ENCODE assay signal across 37 cellular contexts in genomic region chr20:40641809-40642208, GRCh38. TPM values are rescaled to one million over a fixed set of nuclear protein-coding genes. Genes with fewer than 3 reads are reported as not detected.
"Had no signal": no experiment of that assay in that cellular context is flagged by ENCODE, and none has a peak within 500 bp of the region (broad histone marks: within the 10 kb centered on the region; RNA-seq: fewer than 3 reads in every experiment).

No MANE protein-coding gene starts in this region.

- H3K27me3 Mint-ChIP-seq: activated CD4-positive, alpha-beta T cell treated with anti-CD3 and anti-CD28 coated beads, Interleukin-2, amount 10 ng/mL, durations not matched to agents 24 days and 14 days; activated naive CD4-positive, alpha-beta T cell treated with anti-CD3 and anti-CD28 coated beads, Interleukin-2, amount 10 ng/mL, durations not matched to agents 7 days and 5 days; activated naive CD4-positive, alpha-beta T cell treated with anti-CD3 and anti-CD28 coated beads, Interleukin-2, amount 50 U/mL, for 24 hours; brain had no signal

- H3K4me1 Mint-ChIP-seq: activated B cell treated with CpG ODN at 0.5 μM for 24 hours; activated CD4-positive, alpha-beta T cell treated with anti-CD3 and anti-CD28 coated beads, Interleukin-2, amount 10 ng/mL, durations not matched to agents 24 days and 14 days; activated naive CD4-positive, alpha-beta T cell treated with anti-CD3 and anti-CD28 coated beads, Interleukin-2, amount 10 ng/mL, durations not matched to agents 7 days and 5 days; activated naive CD4-positive, alpha-beta T cell treated with anti-CD3 and anti-CD28 coated beads, Interleukin-2, amount 50 U/mL, for 24 hours; activated naive CD8-positive, alpha-beta T cell treated with anti-CD3 and anti-CD28 coated beads, Interleukin-2, amount 10 ng/mL, durations not matched to agents 7 days and 5 days; activated naive CD8-positive, alpha-beta T cell treated with anti-CD3 and anti-CD28 coated beads, Interleukin-2, amount 50 U/mL, for 24 hours; central memory CD8-positive, alpha-beta T cell had no signal

- FAIRE-seq: TTC549 had no signal

- ATAC-seq: activated CD8-positive, alpha-beta T cell treated with anti-CD3 and anti-CD28 coated beads for 36 hours; activated naive CD8-positive, alpha-beta T cell treated with anti-CD3 and anti-CD28 coated beads, Interleukin-2, amount 50 U/mL, for 24 hours; activated T-cell treated with anti-CD3 and anti-CD28 coated beads, Interleukin-2, amount 50 U/mL, for 4 hours; activated T-cell treated with anti-CD3 and anti-CD28 coated beads, Interleukin-2, amount 50 U/mL, for 72 hours had no signal

- H3K4me3 ChIP-seq: ascending aorta, cardiac muscle cell had no signal

- H3K27ac Mint-ChIP-seq: activated B cell treated with CpG ODN at 0.5 μM for 24 hours; activated CD4-positive, alpha-beta memory T cell treated with anti-CD3 and anti-CD28 coated beads for 36 hours; activated CD4-positive, alpha-beta T cell treated with anti-CD3 and anti-CD28 coated beads, Interleukin-2, amount 10 ng/mL, durations not matched to agents 24 days and 14 days; activated CD8-positive, alpha-beta T cell treated with anti-CD3 and anti-CD28 coated beads for 36 hours; activated naive CD4-positive, alpha-beta T cell treated with anti-CD3 and anti-CD28 coated beads, Interleukin-2, amount 10 ng/mL, durations not matched to agents 7 days and 5 days; activated naive CD4-positive, alpha-beta T cell treated with anti-CD3 and anti-CD28 coated beads, Interleukin-2, amount 50 U/mL, for 24 hours; activated naive CD8-positive, alpha-beta T cell; activated naive CD8-positive, alpha-beta T cell treated with anti-CD3 and anti-CD28 coated beads, Interleukin-2, amount 10 ng/mL, durations not matched to agents 7 days and 5 days; activated naive CD8-positive, alpha-beta T cell treated with anti-CD3 and anti-CD28 coated beads, Interleukin-2, amount 50 U/mL, for 24 hours; activated T-cell treated with anti-CD3 and anti-CD28 coated beads, Interleukin-2, amount 50 U/mL, for 72 hours; activated T-helper 2 cell treated with anti-CD3 and anti-CD28 coated beads, Interferon-gamma antibody, Interleukin-2, Interleukin-4, amounts not matched to agents 10 μg/mL and 5 μg/mL and 100 μg/mL, durations not matched to agents 14 hours and 24 hours and 36 hours; brain; T-helper 1 cell treated with Interleukin-12 subunit alpha and Interleukin-12 subunit beta and Interleukin-4 antibody, amounts not matched to agents 30 μg/mL and 1 μg/mL, for 36 hours; T-helper 2 cell treated with Interferon-gamma antibody and Interleukin-4, amounts not matched to agents 5 μg/mL and 100 μg/mL, for 36 hours had no signal

- H3K36me3 ChIP-seq: ascending aorta, cardiac muscle cell had no signal

- H3K4me3 Mint-ChIP-seq: activated B cell treated with CpG ODN at 0.5 μM for 24 hours; activated CD4-positive, alpha-beta memory T cell treated with anti-CD3 and anti-CD28 coated beads for 36 hours; activated CD4-positive, alpha-beta T cell treated with anti-CD3 and anti-CD28 coated beads, Interleukin-2, amount 10 ng/mL, durations not matched to agents 24 days and 14 days; activated CD8-positive, alpha-beta T cell treated with anti-CD3 and anti-CD28 coated beads for 36 hours; activated naive CD4-positive, alpha-beta T cell treated with anti-CD3 and anti-CD28 coated beads, Interleukin-2, amount 10 ng/mL, durations not matched to agents 7 days and 5 days; activated naive CD4-positive, alpha-beta T cell treated with anti-CD3 and anti-CD28 coated beads, Interleukin-2, amount 50 U/mL, for 24 hours; activated naive CD8-positive, alpha-beta T cell; activated naive CD8-positive, alpha-beta T cell treated with anti-CD3 and anti-CD28 coated beads, Interleukin-2, amount 10 ng/mL, durations not matched to agents 7 days and 5 days; activated naive CD8-positive, alpha-beta T cell treated with anti-CD3 and anti-CD28 coated beads, Interleukin-2, amount 50 U/mL, for 24 hours; activated T-cell treated with anti-CD3 and anti-CD28 coated beads, Interleukin-2, amount 50 U/mL, for 4 hours; activated T-cell treated with anti-CD3 and anti-CD28 coated beads, Interleukin-2, amount 50 U/mL, for 72 hours; brain; central memory CD8-positive, alpha-beta T cell; T-helper 1 cell treated with Interleukin-12 subunit alpha and Interleukin-12 subunit beta and Interleukin-4 antibody, amounts not matched to agents 30 μg/mL and 1 μg/mL, for 36 hours; T-helper 2 cell treated with Interferon-gamma antibody and Interleukin-4, amounts not matched to agents 5 μg/mL and 100 μg/mL, for 36 hours had no signal

- DNase-seq: activated B cell treated with CpG ODN at 0.5 μM for 24 hours; activated CD4-positive, alpha-beta memory T cell treated with anti-CD3 and anti-CD28 coated beads for 36 hours; activated CD4-positive, alpha-beta T cell treated with anti-CD3 and anti-CD28 coated beads for 4 hours; activated CD4-positive, alpha-beta T cell treated with anti-CD3 and anti-CD28 coated beads, Interleukin-2, amount 10 ng/mL, durations not matched to agents 24 days and 14 days; activated CD4-positive, alpha-beta T cell treated with anti-CD3 and anti-CD28 coated beads, Interleukin-2, amount 50 U/mL, for 1 hour; activated CD4-positive, alpha-beta T cell treated with anti-CD3 and anti-CD28 coated beads, Interleukin-2, amount 50 U/mL, for 4 hours; activated CD4-positive, CD25-positive, alpha-beta regulatory T cell treated with anti-CD3 and anti-CD28 coated beads, Interleukin-2, amount 50 U/mL, for 72 hours; activated CD8-positive, alpha-beta memory T cell treated with anti-CD3 and anti-CD28 coated beads, Interleukin-2, amount 50 U/mL, for 4 hours; activated CD8-positive, alpha-beta T cell treated with anti-CD3 and anti-CD28 coated beads for 36 hours; activated effector memory CD4-positive, alpha-beta T cell treated with Interleukin-2 at 50 U/mL for 16 hours; activated gamma-delta T cell; activated naive CD4-positive, alpha-beta T cell treated with anti-CD3 and anti-CD28 coated beads, Interleukin-2, amount 10 ng/mL, durations not matched to agents 7 days and 5 days; activated naive CD4-positive, alpha-beta T cell treated with Interleukin-2 at 50 U/mL for 16 hours; activated naive CD8-positive, alpha-beta T cell treated with anti-CD3 and anti-CD28 coated beads, Interleukin-2, amount 10 ng/mL, durations not matched to agents 7 days and 5 days; activated naive CD8-positive, alpha-beta T cell treated with anti-CD3 and anti-CD28 coated beads, Interleukin-2, amount 50 U/mL, for 24 hours; activated T-cell treated with anti-CD3 and anti-CD28 coated beads for 4 hours; activated T-cell treated with anti-CD3 and anti-CD28 coated beads, Interleukin-2, amount 50 U/mL, for 1 hour; activated T-cell treated with anti-CD3 and anti-CD28 coated beads, Interleukin-2, amount 50 U/mL, for 4 hours; activated T-cell treated with anti-CD3 and anti-CD28 coated beads, Interleukin-2, amount 50 U/mL, for 72 hours; amygdala; anterior cingulate cortex; caudate nucleus; SW 1271; T-helper 1 cell; T-helper 2 cell; T-helper 9 cell had no signal

- H3K27ac ChIP-seq: ascending aorta, cardiac muscle cell, VCaP had no signal

- H3K27me3 ChIP-seq: ascending aorta, cardiac muscle cell had no signal

- H3K9me3 ChIP-seq: ascending aorta had no signal

- H3K36me3 Mint-ChIP-seq: activated CD4-positive, alpha-beta memory T cell treated with anti-CD3 and anti-CD28 coated beads for 36 hours; activated naive CD4-positive, alpha-beta T cell treated with anti-CD3 and anti-CD28 coated beads, Interleukin-2, amount 10 ng/mL, durations not matched to agents 7 days and 5 days; activated naive CD4-positive, alpha-beta T cell treated with anti-CD3 and anti-CD28 coated beads, Interleukin-2, amount 50 U/mL, for 24 hours; activated naive CD8-positive, alpha-beta T cell; activated naive CD8-positive, alpha-beta T cell treated with anti-CD3 and anti-CD28 coated beads, Interleukin-2, amount 10 ng/mL, durations not matched to agents 7 days and 5 days; brain had no signal

- H3K9me3 Mint-ChIP-seq: activated B cell treated with CpG ODN at 0.5 μM for 24 hours; activated CD4-positive, alpha-beta memory T cell treated with anti-CD3 and anti-CD28 coated beads for 36 hours; activated CD4-positive, alpha-beta T cell treated with anti-CD3 and anti-CD28 coated beads, Interleukin-2, amount 10 ng/mL, durations not matched to agents 24 days and 14 days; activated CD8-positive, alpha-beta T cell treated with anti-CD3 and anti-CD28 coated beads for 36 hours; activated naive CD4-positive, alpha-beta T cell treated with anti-CD3 and anti-CD28 coated beads, Interleukin-2, amount 10 ng/mL, durations not matched to agents 7 days and 5 days; activated naive CD4-positive, alpha-beta T cell treated with anti-CD3 and anti-CD28 coated beads, Interleukin-2, amount 50 U/mL, for 24 hours; activated naive CD8-positive, alpha-beta T cell treated with anti-CD3 and anti-CD28 coated beads, Interleukin-2, amount 10 ng/mL, durations not matched to agents 7 days and 5 days; activated naive CD8-positive, alpha-beta T cell treated with anti-CD3 and anti-CD28 coated beads, Interleukin-2, amount 50 U/mL, for 24 hours; activated T-cell treated with anti-CD3 and anti-CD28 coated beads, Interleukin-2, amount 50 U/mL, for 4 hours; activated T-helper 2 cell treated with anti-CD3 and anti-CD28 coated beads, Interferon-gamma antibody, Interleukin-2, Interleukin-4, amounts not matched to agents 10 μg/mL and 5 μg/mL and 100 μg/mL, durations not matched to agents 14 hours and 24 hours and 36 hours; central memory CD8-positive, alpha-beta T cell; T-helper 1 cell treated with Interleukin-12 subunit alpha and Interleukin-12 subunit beta and Interleukin-4 antibody, amounts not matched to agents 30 μg/mL and 1 μg/mL, for 36 hours; T-helper 2 cell treated with Interferon-gamma antibody and Interleukin-4, amounts not matched to agents 5 μg/mL and 100 μg/mL, for 36 hours had no signal

RNA-seq across cellular contexts. Expression of gene MAFB, which starts 47.2 kb away (rescaled TPM):
- total RNA-seq: activated CD4-positive, alpha-beta memory T cell treated with anti-CD3 and anti-CD28 coated beads for 36 hours; activated CD8-positive, alpha-beta T cell treated with anti-CD3 and anti-CD28 coated beads for 36 hours had no signal
